ENCODE assay signal across 1 cellular context in the genomic region with DNA sequence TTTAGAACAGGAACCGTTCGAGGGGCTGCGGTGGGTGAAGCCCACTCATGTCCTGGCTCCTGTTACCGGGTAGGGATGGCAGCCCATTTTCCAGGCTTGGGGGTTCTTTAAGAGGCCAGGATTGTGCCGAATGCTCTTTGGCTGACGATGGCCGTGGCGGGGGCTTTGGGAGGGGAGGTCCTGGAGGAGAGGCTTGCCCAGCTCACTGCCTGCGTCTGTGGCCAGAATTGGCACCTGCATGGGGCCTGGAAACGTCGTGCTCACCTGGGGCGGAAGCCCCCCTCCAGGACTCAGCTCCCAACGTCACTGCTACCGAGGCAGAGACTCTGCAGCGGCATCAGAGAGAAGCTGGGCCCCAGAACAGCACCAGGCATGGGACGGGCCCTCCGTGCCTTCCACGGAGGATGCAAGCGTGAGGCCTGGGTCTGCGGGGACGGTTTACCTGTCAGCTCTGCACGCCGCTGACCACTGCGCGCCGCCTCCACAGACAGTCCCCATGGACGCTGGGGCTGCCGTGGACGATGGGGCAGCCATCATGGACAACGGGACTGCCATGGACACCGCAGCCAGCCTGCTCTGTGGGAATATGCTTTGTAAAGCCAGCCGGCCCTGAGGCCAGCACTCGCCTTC.
TF ChIP-seq lines count a peak whose summit lies in the region.

No MANE protein-coding gene starts in this region.

TF ChIP-seq in SK-N-SH treated with all-trans-retinoic acid at 6 μM for 48 hours, 23 proteins besides CTCF, POLR2A, EP300 and RAD21 (continued from another document):
- TF ChIP-seq PATZ1 (CRISPR knock-in tag; IDR thresholded peaks at IDR 0.05; ENCODE audit: borderline replicate concordance) (no peak), ZFP30 (CRISPR knock-in tag; IDR thresholded peaks at IDR 0.05) (no peak), OSR1 (CRISPR knock-in tag; IDR thresholded peaks at IDR 0.05) (no peak), CSDC2 (CRISPR knock-in tag; IDR thresholded peaks at IDR 0.05) (no peak), ZC3H10 (CRISPR knock-in tag; IDR thresholded peaks at IDR 0.05) (no peak), ISL1 (CRISPR knock-in tag; IDR thresholded peaks at IDR 0.05) (no peak), ZNF8 (CRISPR knock-in tag; IDR thresholded peaks at IDR 0.05) (no peak), RARB (CRISPR knock-in tag; IDR thresholded peaks at IDR 0.05) (no peak), TCF4 (CRISPR knock-in tag; IDR thresholded peaks at IDR 0.05; ENCODE audit: borderline replicate concordance) (no peak), GLIS3 (CRISPR knock-in tag; IDR thresholded peaks at IDR 0.05) (no peak), TSHZ2 (CRISPR knock-in tag; IDR thresholded peaks at IDR 0.05) (no peak), POU6F1 (CRISPR knock-in tag; IDR thresholded peaks at IDR 0.05; ENCODE audit: borderline replicate concordance, low read depth) (no peak), ZFP3 (CRISPR knock-in tag; IDR thresholded peaks at IDR 0.05) (no peak), CSRNP3 (CRISPR knock-in tag; IDR thresholded peaks at IDR 0.05) (no peak), ZNF70 (CRISPR knock-in tag; IDR thresholded peaks at IDR 0.05) (no peak), BACH2 (CRISPR knock-in tag; IDR thresholded peaks at IDR 0.05; ENCODE audit: borderline replicate concordance) (no peak), PPARA (CRISPR knock-in tag; IDR thresholded peaks at IDR 0.05; ENCODE audit: borderline replicate concordance) (no peak)
